Comparison of ENCODE assay signal across 1 cellular context in the genomic region with DNA sequence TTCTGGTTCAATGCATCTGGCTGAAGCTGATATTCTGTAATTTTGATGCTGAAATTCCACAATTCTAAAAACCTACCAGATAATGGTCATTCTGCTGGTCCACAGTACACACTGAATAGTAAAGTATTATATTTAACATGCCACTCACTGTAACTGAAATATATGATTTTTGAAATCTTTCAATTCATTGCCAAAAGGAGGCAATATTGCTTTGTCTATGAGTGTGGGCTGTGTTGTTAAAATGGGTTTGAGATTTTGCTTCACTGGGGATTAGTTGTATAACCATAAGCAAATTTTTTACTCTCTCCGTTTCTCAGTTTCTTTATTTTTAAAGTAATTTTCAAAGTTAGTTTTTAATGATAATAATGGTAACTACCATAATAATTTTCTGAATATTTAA.
TF ChIP-seq lines count a peak whose summit lies in the region.

No MANE protein-coding gene starts in this region.

TF ChIP-seq in neural cell, 6 proteins besides CTCF, POLR2A, EP300 and RAD21:
- no peak for TF ChIP-seq EZH2 (IDR thresholded peaks at IDR 0.05; ENCODE audit: borderline replicate concordance, insufficient read depth, low read length, poor library complexity, severe bottlenecking)
- TF ChIP-seq TAF1 (IDR thresholded peaks at IDR 0.05; ENCODE audit: low read depth) = no peak
- no peak for TF ChIP-seq POLR2AphosphoS5 (IDR thresholded peaks at IDR 0.05)
- TF ChIP-seq SMC3 (conservative IDR thresholded peaks at IDR 0.05; ENCODE audit: poor library complexity) = no peak
- no peak for TF ChIP-seq MXI1 (conservative IDR thresholded peaks at IDR 0.05; ENCODE audit: poor library complexity, severe bottlenecking)
- TF ChIP-seq, protein P1, sequence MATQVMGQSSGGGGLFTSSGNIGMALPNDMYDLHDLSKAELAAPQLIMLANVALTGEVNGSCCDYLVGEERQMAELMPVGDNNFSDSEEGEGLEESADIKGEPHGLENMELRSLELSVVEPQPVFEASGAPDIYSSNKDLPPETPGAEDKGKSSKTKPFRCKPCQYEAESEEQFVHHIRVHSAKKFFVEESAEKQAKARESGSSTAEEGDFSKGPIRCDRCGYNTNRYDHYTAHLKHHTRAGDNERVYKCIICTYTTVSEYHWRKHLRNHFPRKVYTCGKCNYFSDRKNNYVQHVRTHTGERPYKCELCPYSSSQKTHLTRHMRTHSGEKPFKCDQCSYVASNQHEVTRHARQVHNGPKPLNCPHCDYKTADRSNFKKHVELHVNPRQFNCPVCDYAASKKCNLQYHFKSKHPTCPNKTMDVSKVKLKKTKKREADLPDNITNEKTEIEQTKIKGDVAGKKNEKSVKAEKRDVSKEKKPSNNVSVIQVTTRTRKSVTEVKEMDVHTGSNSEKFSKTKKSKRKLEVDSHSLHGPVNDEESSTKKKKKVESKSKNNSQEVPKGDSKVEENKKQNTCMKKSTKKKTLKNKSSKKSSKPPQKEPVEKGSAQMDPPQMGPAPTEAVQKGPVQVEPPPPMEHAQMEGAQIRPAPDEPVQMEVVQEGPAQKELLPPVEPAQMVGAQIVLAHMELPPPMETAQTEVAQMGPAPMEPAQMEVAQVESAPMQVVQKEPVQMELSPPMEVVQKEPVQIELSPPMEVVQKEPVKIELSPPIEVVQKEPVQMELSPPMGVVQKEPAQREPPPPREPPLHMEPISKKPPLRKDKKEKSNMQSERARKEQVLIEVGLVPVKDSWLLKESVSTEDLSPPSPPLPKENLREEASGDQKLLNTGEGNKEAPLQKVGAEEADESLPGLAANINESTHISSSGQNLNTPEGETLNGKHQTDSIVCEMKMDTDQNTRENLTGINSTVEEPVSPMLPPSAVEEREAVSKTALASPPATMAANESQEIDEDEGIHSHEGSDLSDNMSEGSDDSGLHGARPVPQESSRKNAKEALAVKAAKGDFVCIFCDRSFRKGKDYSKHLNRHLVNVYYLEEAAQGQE (IDR thresholded peaks at IDR 0.05; ENCODE audit: borderline replicate concordance) = no peak
TF ChIP-seq in neural cell: peak in this region for 0.
